Comparison of ENCODE assay signal across 1 cellular context in genomic region chr1:61743716-61744620, GRCh38.
TF ChIP-seq lines count a peak whose summit lies in the region.

No MANE protein-coding gene starts in this region.

TF ChIP-seq in H1, 55 proteins besides CTCF, POLR2A, EP300 and RAD21:
- no peak for TF ChIP-seq GTF2F1 (IDR thresholded peaks at IDR 0.05; ENCODE audit: borderline replicate concordance, low read depth, low read length)
- TF ChIP-seq MAFK (IDR thresholded peaks at IDR 0.05; ENCODE audit: low read depth, low read length): no peak
- TF ChIP-seq TAF7 (optimal IDR thresholded peaks at IDR 0.05; ENCODE audit: borderline replicate concordance, low read depth, low read length): no peak
- no peak for TF ChIP-seq MAX (IDR thresholded peaks at IDR 0.05)
- no peak for TF ChIP-seq ASH2L (IDR thresholded peaks at IDR 0.05; ENCODE audit: low read length)
- TF ChIP-seq FOSL1 (IDR thresholded peaks at IDR 0.05; ENCODE audit: insufficient read depth, low read depth, low read length): no peak
- no peak for TF ChIP-seq HDAC2 (IDR thresholded peaks at IDR 0.05; ENCODE audit: borderline replicate concordance in 1 of 2, low read depth in 2 of 2, low read length in 2 of 2)
- no peak for TF ChIP-seq RNF2 (IDR thresholded peaks at IDR 0.05; ENCODE audit: borderline replicate concordance, low read depth, low read length, missing control alignments, poor library complexity, severe bottlenecking)
